ENCODE assay signal across 12 cellular contexts in the genomic region with DNA sequence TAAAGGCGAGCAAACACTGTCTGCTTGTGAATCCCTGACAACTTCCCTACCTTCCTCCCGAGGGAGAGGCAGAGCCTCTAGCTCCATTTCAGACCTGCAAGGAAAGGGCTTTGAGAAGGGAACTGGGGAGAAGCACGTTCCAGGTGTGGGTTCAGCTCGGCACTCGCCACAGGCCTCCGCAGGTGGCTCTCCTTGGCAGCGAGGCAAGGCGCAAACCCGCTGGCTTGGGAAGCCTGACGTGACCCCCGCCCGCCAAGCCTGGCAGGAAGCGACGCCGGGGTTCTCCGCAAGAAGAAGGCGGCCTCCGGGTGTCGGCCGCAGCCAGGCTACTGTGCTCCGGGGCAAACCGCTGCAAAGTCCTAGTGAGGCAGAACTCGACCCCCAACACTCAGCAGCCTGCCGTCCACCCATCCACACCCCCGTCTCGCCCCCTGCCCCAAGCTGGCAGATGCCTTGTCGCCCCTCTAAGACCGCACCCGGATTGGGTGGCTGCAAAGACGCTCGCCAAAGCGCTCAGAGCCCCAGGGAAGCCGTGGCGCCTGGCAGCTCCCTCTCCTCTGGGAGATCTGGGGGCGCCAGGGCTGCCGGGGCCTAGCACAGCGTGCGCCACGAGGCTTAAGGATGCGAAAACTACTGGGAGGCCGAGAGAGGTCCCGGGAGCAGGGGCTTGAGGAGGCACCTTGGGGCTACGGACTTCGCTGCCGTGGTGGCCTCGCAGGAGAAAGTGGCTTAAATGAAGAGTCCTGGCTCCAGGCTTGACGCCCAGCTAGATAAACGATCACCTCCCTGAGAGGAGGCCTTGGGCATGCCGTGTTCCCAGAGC. TPM values are rescaled to one million over a fixed set of nuclear protein-coding genes. Genes with fewer than 3 reads are reported as not detected.
A peak's percentile ranks its signal among the peaks of the same experiment; 100 is the strongest.
DNase-seq lines count a peak whose midpoint lies in the region; ATAC-seq, FAIRE-seq and TF ChIP-seq lines count a peak whose summit lies in the region.
"Had no signal": no experiment of that assay in that cellular context is flagged by ENCODE, and none has a peak within 500 bp of the region (broad histone marks: within the 10 kb centered on the region; RNA-seq: fewer than 3 reads in every experiment).

No MANE protein-coding gene starts in this region.

- peak overlapping the region in 1 of 10 donors; percentile 73 for H3K27ac Mint-ChIP-seq in naive thymus-derived CD8-positive, alpha-beta T cell

- H3K9me3 Mint-ChIP-seq in naive thymus-derived CD8-positive, alpha-beta T cell: peaks cover 0 to 19% (median 5%) of the 10 kb centered on the region in 9 donors

- peak overlapping the region in 9 of 10 donors; percentile 8 to 65 (median 30) for H3K4me3 Mint-ChIP-seq in naive thymus-derived CD8-positive, alpha-beta T cell

- no peak for TF ChIP-seq RAD21 in GM12878 (IDR thresholded peaks at IDR 0.05; ENCODE audit: insufficient read depth, low read depth, low read length)

- no peak overlapping the region for H2AFZ ChIP-seq in GM12878 (ENCODE audit: control insufficient read depth, low read depth, low read length)

- TF ChIP-seq POLR2A in GM12878 (IDR thresholded peaks at IDR 0.05; ENCODE audit: low read depth, low read length): no peak

- H3K79me2 ChIP-seq in GM12878 (ENCODE audit: control insufficient read depth, insufficient read depth, low read length): no peaks in the 10 kb centered on the region

- CTCF ChIA-PET in GM12878 (lab: Yijun Ruan, JAX): no interaction called here

- H3K9ac ChIP-seq in BLaER1 (no peak overlapping the region), GM12878 (ENCODE audit: control insufficient read depth, insufficient read depth, low read length) (no peak overlapping the region)

- H3K4me3 ChIP-seq in BLaER1: peak overlapping the region; percentile 20; the same call in 1 of the 2 replicates
- no peak overlapping the region for H3K4me3 ChIP-seq in GM12878

- H3K36me3 ChIP-seq in BLaER1 (no peaks in the 10 kb centered on the region), GM12878 (ENCODE audit: control insufficient read depth in 2 of 2, insufficient read depth in 2 of 2, low read length in 1 of 2) (no peaks in the 10 kb centered on the region)

- no TSS peak for BruUV-seq in GM12878 (replicated peaks; lab: Mats Ljungman, UMichigan)

- peaks cover 40 to 84% (median 65%) of the 10 kb centered on the region in 5 donors for H3K27me3 Mint-ChIP-seq in naive thymus-derived CD8-positive, alpha-beta T cell

- SMC1A ChIA-PET in GM12878 (lab: Charles Lee; ENCODE audit: uncharacterized antibody, unreplicated experiment): interaction anchor here (0.7 kb wide), 1 partner anchor 670 kb away, joined by 5 read pairs; no protein-coding TSS in a partner anchor

- H3K27ac ChIP-seq in BLaER1: no peak overlapping the region
- no peak overlapping the region for H3K27ac ChIP-seq in GM12878 (ENCODE audit: control insufficient read depth, insufficient read depth)

- peaks cover 6 to 10% (median 7%) of the 10 kb centered on the region in 3 donors for H3K36me3 Mint-ChIP-seq in naive thymus-derived CD8-positive, alpha-beta T cell

- H3K4me1 ChIP-seq in BLaER1 (peaks cover 3% of the 10 kb centered on the region), GM12878 (ENCODE audit: control insufficient read depth, insufficient read depth, low read length) (peaks cover 3% of the 10 kb centered on the region; the same call in 1 of the 2 replicates)

- in situ Hi-C loops in GM12878 (cut with MboI): no loop called here

- POLR2A ChIA-PET in GM12878 (lab: Charles Lee): no interaction called here
- POLR2A ChIA-PET in naive thymus-derived CD8-positive, alpha-beta T cell (lab: Charles Lee): no interaction called here

- ATAC-seq in GM12878 (peak; percentile 50; the same call in 2 of the 3 replicates), GM18519 (IDR thresholded peaks at IDR 0.05; ENCODE audit: low FRiP score, unreplicated experiment) (no peak)
- peak; percentile 44 to 49 for ATAC-seq in naive thymus-derived CD8-positive, alpha-beta T cell

- H3K9me3 ChIP-seq in BLaER1 (peaks cover 30% of the 10 kb centered on the region), GM12878 (replicated peaks; ENCODE audit: control insufficient read depth, insufficient read depth, low read length) (peaks cover 10% of the 10 kb centered on the region)

- TF ChIP-seq EP300 in GM12878 (IDR thresholded peaks at IDR 0.05; ENCODE audit: borderline replicate concordance in 1 of 2, control insufficient read depth in 1 of 2, low read depth in 2 of 2, low read length in 2 of 2): no peak

- no peak for FAIRE-seq in GM12878 (lab: Jason Lieb, UNC)
- FAIRE-seq in HTR-8/SVneo (lab: Jason Lieb, UNC): no peak

- DNase-seq in GM20000 (ENCODE audit: low spot score) (peak; percentile 8), GM12878 (ENCODE audit: low read depth, low spot score) (no peak), posterior vena cava (ENCODE audit: low spot score) (no peak), NCI-H446 (lab: John Stamatoyannopoulos, UW) (no peak), HTR-8/SVneo (ENCODE audit: insufficient read length, low spot score) (no peak)
- no peak for DNase-seq in naive thymus-derived CD8-positive, alpha-beta T cell
- DNase-seq: dermis blood vessel endothelial cell, head of caudate nucleus, midbrain, NCI-H2029 had no signal

- intact Hi-C loops in GM12878 (cut with micrococcal nuclease; ENCODE audit: unreplicated experiment) (no loop called here), posterior vena cava (cut with DNase I) (no loop called here)

- WGBS in GM12878 (ENCODE audit: insufficient coverage, insufficient replicate concordance, low lambda C conversion rate, missing lambda C conversion rate): 13% methylated on average over 43 of the region's 49 CpGs

- TF ChIP-seq CTCF in GM20000 (IDR thresholded peaks at IDR 0.05; ENCODE audit: extremely low read depth, missing control alignments): no peak
- no peak for TF ChIP-seq CTCF in GM12878 (IDR thresholded peaks at IDR 0.05 in 2 of 3, conservative IDR thresholded peaks at IDR 0.05 in 1 of 3; ENCODE audit: control insufficient read depth in 2 of 3, extremely low read depth in 1 of 3, insufficient read depth in 1 of 3, low read depth in 3 of 3, low read length in 3 of 3)

- H3K4me2 ChIP-seq in BLaER1 (no peak overlapping the region), GM12878 (ENCODE audit: control insufficient read depth, insufficient read depth) (peak overlapping the region; percentile 68; the same call in 1 of the 2 replicates)

- H4K20me1 ChIP-seq in BLaER1 (no peaks in the 10 kb centered on the region; the same call in 1 of the 2 replicates), GM12878 (ENCODE audit: control insufficient read depth, insufficient read depth) (no peaks in the 10 kb centered on the region)

- RAD21 ChIA-PET in GM12878 (lab: Charles Lee; ENCODE audit: unreplicated experiment): no interaction called here

- H3K27me3 ChIP-seq in BLaER1: peaks cover 68% of the 10 kb centered on the region
- peaks cover 8 to 13% of the 10 kb centered on the region in 2 experiments for H3K27me3 ChIP-seq in GM12878 (replicated peaks in 1 of 2; ENCODE audit: control insufficient read depth in 2 of 2, insufficient read depth in 2 of 2, low read length in 1 of 2)

- peaks cover 7 to 24% (median 15%) of the 10 kb centered on the region in 4 donors for H3K4me1 Mint-ChIP-seq in naive thymus-derived CD8-positive, alpha-beta T cell

TF ChIP-seq in GM12878, 131 proteins besides CTCF, POLR2A, EP300 and RAD21:
- TF ChIP-seq EZH2 (IDR thresholded peaks at IDR 0.05; ENCODE audit: borderline replicate concordance, control insufficient read depth, low read depth, low read length) (0 out of 2 replicates have a peak, but pooled peaks have one; percentile 47), SRF (IDR thresholded peaks at IDR 0.05; ENCODE audit: low read depth in 2 of 2, low read length in 2 of 2) (no peak)
TF ChIP-seq in GM12878: peak in this region for 1.

RNA-seq across cellular contexts. Expression of a gene that starts 21.8 kb away (rescaled TPM):
- total RNA-seq in GM12878 (2013; cell fraction: nucleolus; rRNA removed): not detected in 2 replicates
- not detected in 2 replicates for total RNA-seq in GM12878 (2014; rRNA removed)
- not detected in 2 replicates for total RNA-seq in GM12878 (2014; rRNA removed; fragmentation: Illumina TruSeq; extraction: Trizol)
- not detected in 2 replicates for total RNA-seq in GM12878 (2021)
- not detected for polyA plus RNA-seq in GM12878 (2011; ENCODE audit: low read depth)
- polyA plus RNA-seq in GM12878 (2011; rRNA removed): not detected in 2 replicates
- not detected in 2 replicates for polyA plus RNA-seq in GM12878 (2011; cell fraction: cytosol; rRNA removed)
- not detected in 2 replicates for polyA plus RNA-seq in GM12878 (2011; cell fraction: nucleus; rRNA removed)
- polyA plus RNA-seq in GM12878 (2012): not detected in 2 replicates
- not detected in 2 replicates for polyA plus RNA-seq in GM12878 (2014; fragmentation: Illumina TruSeq; extraction: Trizol)
- polyA plus RNA-seq in GM12878 (2014; fragmentation: Nextera tagmentation; extraction: Ambion mirVana): not detected
- polyA plus RNA-seq in GM12878 (2014; rRNA removed): 0.10 TPM in 1 of 2 replicates, not detected in the other
- not detected for polyA plus RNA-seq in GM12878 (2016; fragmentation: Nextera tagmentation; extraction: Ambion mirVana)
- polyA minus RNA-seq in GM12878 (2011; rRNA and poly(A)+ RNA removed): not detected in 2 replicates
- polyA minus RNA-seq in GM12878 (2011; cell fraction: cytosol; rRNA and poly(A)+ RNA removed): not detected in 2 replicates
- polyA minus RNA-seq in GM12878 (2011; cell fraction: nucleus; rRNA and poly(A)+ RNA removed): not detected in 2 replicates
- not detected for total RNA-seq in naive thymus-derived CD8-positive, alpha-beta T cell
- polyA plus RNA-seq in naive thymus-derived CD8-positive, alpha-beta T cell: not detected
- under 1 TPM in 1 of 2 donors, not detected in 1; 0.19 TPM for total RNA-seq in posterior vena cava
- total RNA-seq: dermis blood vessel endothelial cell had no signal

RNA-seq across cellular contexts. Expression of a gene that starts 38.4 kb away (rescaled TPM):
- total RNA-seq in GM12878 (2013; cell fraction: nucleolus; rRNA removed): 24.0 and 28.0 TPM in 2 replicates
- 12.2 and 16.9 TPM in 2 replicates for total RNA-seq in GM12878 (2014; rRNA removed)
- 18.6 and 21.6 TPM in 2 replicates for total RNA-seq in GM12878 (2014; rRNA removed; fragmentation: Illumina TruSeq; extraction: Trizol)
- total RNA-seq in GM12878 (2021): 12.2 and 13.2 TPM in 2 replicates
- polyA plus RNA-seq in GM12878 (2011; ENCODE audit: low read depth): 8.5 TPM
- 29.3 and 42.7 TPM in 2 replicates for polyA plus RNA-seq in GM12878 (2011; rRNA removed)
- 11.2 and 15.6 TPM in 2 replicates for polyA plus RNA-seq in GM12878 (2011; cell fraction: cytosol; rRNA removed)
- polyA plus RNA-seq in GM12878 (2011; cell fraction: nucleus; rRNA removed): 12.9 and 14.0 TPM in 2 replicates
- 9.7 and 13.7 TPM in 2 replicates for polyA plus RNA-seq in GM12878 (2012)
- polyA plus RNA-seq in GM12878 (2014; fragmentation: Illumina TruSeq; extraction: Trizol): 20.0 and 25.9 TPM in 2 replicates
- polyA plus RNA-seq in GM12878 (2014; fragmentation: Nextera tagmentation; extraction: Ambion mirVana): 10 to 100 TPM in 1 of 2 experiments, 1 to 10 TPM in 1; 5.8 to 10.6 TPM
- polyA plus RNA-seq in GM12878 (2014; rRNA removed): 12.8 and 15.1 TPM in 2 replicates
- 10 to 100 TPM; 25.2 to 27.8 TPM for polyA plus RNA-seq in GM12878 (2016; fragmentation: Nextera tagmentation; extraction: Ambion mirVana)
- 11.0 and 12.4 TPM in 2 replicates for polyA minus RNA-seq in GM12878 (2011; rRNA and poly(A)+ RNA removed)
- 3.2 and 4.8 TPM in 2 replicates for polyA minus RNA-seq in GM12878 (2011; cell fraction: cytosol; rRNA and poly(A)+ RNA removed)
- polyA minus RNA-seq in GM12878 (2011; cell fraction: nucleus; rRNA and poly(A)+ RNA removed): 18.9 and 29.9 TPM in 2 replicates
- 10 to 100 TPM; 13.8 to 14.5 TPM for total RNA-seq in naive thymus-derived CD8-positive, alpha-beta T cell
- 10 to 100 TPM; 12.9 to 13.9 (median 13.6) TPM for polyA plus RNA-seq in naive thymus-derived CD8-positive, alpha-beta T cell
- total RNA-seq in posterior vena cava: 10 to 100 TPM; 13.9 TPM
